ENCODE assay signal across 1 cellular context in the genomic region with DNA sequence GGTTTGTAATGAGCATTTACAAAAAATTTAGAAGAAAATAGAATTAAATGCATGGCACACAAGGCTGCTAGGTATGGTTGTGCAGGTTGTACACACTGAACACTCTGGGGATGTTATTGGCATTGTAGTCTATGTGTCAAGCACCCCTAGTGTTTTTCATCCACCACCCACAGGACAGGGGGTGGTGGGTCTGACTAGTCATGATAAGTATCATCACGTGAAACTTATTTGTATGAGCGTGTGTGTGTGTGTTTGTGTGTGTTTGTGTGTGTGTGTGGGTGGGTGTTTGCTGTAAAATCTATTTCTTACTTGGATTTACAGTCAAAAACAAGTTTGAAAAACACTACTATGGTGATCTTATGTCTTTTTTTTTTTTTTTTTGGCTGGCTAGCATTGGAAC.
A peak's percentile ranks its signal among the peaks of the same experiment; 100 is the strongest.
TF ChIP-seq lines count a peak whose summit lies in the region.

No MANE protein-coding gene starts in this region.

TF ChIP-seq in GM12878, 131 proteins besides CTCF, POLR2A, EP300 and RAD21:
- TF ChIP-seq, protein P1, sequence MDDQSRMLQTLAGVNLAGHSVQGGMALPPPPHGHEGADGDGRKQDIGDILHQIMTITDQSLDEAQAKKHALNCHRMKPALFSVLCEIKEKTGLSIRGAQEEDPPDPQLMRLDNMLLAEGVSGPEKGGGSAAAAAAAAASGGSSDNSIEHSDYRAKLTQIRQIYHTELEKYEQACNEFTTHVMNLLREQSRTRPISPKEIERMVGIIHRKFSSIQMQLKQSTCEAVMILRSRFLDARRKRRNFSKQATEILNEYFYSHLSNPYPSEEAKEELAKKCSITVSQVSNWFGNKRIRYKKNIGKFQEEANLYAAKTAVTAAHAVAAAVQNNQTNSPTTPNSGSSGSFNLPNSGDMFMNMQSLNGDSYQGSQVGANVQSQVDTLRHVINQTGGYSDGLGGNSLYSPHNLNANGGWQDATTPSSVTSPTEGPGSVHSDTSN (IDR thresholded peaks at IDR 0.05; ENCODE audit: insufficient replicate concordance, low read depth, low read length): peak; percentile 4
- TF ChIP-seq BHLHE40 (IDR thresholded peaks at IDR 0.05; ENCODE audit: borderline replicate concordance in 1 of 2, low read depth in 2 of 2, low read length in 1 of 2): peak; percentile 50 to 61; a peak in 3 of 4 replicates
- TF ChIP-seq RBBP5 (conservative IDR thresholded peaks at IDR 0.05): no peak
- TF ChIP-seq HDGF (IDR thresholded peaks at IDR 0.05): peak; percentile 24; the same call in 1 of the 2 replicates
TF ChIP-seq in GM12878: peak in this region for 3.
